Comparison of ENCODE assay signal across 1 cellular context in the genomic region with DNA sequence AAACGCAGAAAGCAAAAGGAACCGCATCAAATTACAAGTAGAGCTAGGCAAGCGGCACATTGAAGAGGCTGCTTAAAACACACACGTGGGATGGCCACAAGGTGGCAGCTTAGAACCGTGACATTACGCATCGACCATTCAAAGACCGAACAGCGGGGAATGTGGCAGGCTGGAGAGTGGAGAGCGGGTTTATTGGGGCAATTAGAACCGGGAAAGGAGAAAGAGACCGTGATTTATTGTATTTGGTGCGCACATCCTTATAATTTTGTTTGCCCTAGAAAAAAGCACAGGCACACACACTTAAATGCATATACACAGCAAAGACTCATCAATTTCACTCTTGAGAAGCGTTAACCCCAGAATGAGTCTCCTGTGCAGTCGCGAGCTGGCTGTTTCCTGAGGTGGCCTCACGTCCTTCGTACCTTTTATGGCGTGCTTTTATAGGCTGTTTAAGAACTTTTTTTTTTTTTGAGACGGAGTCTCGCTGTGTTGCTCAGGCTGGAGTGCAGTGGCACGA.
TF ChIP-seq lines count a peak whose summit lies in the region.

No MANE protein-coding gene starts in this region.

TF ChIP-seq in IMR-90, 13 proteins besides CTCF, POLR2A, EP300 and RAD21:
- TF ChIP-seq RCOR1 (IDR thresholded peaks at IDR 0.05; ENCODE audit: insufficient replicate concordance, low read length): no peak
- TF ChIP-seq, protein P1, sequence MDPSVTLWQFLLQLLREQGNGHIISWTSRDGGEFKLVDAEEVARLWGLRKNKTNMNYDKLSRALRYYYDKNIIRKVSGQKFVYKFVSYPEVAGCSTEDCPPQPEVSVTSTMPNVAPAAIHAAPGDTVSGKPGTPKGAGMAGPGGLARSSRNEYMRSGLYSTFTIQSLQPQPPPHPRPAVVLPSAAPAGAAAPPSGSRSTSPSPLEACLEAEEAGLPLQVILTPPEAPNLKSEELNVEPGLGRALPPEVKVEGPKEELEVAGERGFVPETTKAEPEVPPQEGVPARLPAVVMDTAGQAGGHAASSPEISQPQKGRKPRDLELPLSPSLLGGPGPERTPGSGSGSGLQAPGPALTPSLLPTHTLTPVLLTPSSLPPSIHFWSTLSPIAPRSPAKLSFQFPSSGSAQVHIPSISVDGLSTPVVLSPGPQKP (IDR thresholded peaks at IDR 0.05; ENCODE audit: borderline replicate concordance, low read depth, low read length): no peak
- peak; percentile 78 for TF ChIP-seq SMC3 (IDR thresholded peaks at IDR 0.05; ENCODE audit: low read depth, low read length)
TF ChIP-seq in IMR-90: peak in this region for 1.
